In the genomic region with DNA sequence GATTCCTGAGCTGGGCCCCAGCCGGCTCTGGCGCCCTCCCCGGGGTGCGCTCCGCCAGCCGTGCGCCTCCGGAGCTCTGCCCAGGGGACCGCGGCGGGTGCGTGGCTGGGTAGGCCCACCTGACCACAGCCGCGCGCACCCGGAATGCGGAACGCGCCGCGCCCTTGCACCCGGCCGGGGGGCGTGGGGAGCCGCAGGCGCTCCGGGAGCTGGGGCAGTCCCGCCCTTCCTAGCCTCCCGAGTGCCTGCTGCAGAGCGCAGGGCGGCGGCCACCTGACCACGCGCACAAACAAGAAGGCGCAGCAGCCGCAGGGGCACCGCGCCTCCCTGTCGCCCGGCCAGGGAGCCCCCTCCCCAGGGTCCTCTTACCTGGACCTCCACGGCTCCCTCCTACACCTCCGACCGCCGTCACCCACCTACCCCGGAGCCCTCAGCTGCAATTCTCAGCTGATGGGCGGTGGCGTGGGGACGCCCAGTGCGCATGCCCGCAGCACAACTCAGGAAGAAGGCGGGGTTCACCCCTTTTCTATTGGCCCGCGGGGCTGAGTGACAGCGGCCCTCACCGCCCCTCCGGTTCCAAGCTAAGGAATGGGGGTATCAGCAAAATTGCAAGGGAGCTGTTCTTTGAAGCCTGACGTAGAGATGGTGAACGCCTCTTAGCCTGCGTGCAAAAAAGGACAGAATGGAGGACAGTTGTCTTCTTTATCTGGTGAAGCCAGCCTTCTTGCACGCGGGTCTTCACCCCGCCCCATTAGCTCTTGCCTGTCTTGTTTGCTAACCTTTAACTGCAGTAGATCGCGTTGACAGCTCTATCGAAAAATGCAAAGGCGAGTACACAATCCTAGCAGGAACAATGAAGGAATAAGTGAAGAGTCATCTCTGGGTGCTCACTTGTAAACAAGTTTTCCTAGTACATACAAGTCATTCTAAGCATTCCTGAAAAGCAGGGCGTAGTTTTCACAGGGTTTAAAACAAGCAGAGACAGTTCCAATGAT, we compare ENCODE assay signal across 1 cellular context.
TF ChIP-seq lines count a peak whose summit lies in the region.

A gene with protein sequence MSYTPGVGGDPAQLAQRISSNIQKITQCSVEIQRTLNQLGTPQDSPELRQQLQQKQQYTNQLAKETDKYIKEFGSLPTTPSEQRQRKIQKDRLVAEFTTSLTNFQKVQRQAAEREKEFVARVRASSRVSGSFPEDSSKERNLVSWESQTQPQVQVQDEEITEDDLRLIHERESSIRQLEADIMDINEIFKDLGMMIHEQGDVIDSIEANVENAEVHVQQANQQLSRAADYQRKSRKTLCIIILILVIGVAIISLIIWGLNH (minus strand): TSS at position 479 of the 995 bp plus-strand sequence. CDS start 9,586 bp downstream, outside the sequence.

TF ChIP-seq in HepG2, 621 proteins besides CTCF, POLR2A, EP300 and RAD21 (continued from another document and continues in another):
- TF ChIP-seq, protein P1, sequence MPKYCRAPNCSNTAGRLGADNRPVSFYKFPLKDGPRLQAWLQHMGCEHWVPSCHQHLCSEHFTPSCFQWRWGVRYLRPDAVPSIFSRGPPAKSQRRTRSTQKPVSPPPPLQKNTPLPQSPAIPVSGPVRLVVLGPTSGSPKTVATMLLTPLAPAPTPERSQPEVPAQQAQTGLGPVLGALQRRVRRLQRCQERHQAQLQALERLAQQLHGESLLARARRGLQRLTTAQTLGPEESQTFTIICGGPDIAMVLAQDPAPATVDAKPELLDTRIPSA (CRISPR knock-in tag; IDR thresholded peaks at IDR 0.05; ENCODE audit: borderline replicate concordance) = peak; percentile 94; the same call in 1 of the 2 replicates
- TF ChIP-seq ZNF354B (CRISPR knock-in tag; IDR thresholded peaks at IDR 0.05) = peak; percentile 90; the same call in 1 of the 2 replicates
- peak; percentile 31; the same call in 1 of the 2 replicates for TF ChIP-seq ZSCAN29 (CRISPR knock-in tag; conservative IDR thresholded peaks at IDR 0.05)
- no peak for TF ChIP-seq SRSF4 (IDR thresholded peaks at IDR 0.05; ENCODE audit: low read depth, low read length, poor library complexity, severe bottlenecking)
- no peak for TF ChIP-seq NCOA5 (CRISPR knock-in tag; IDR thresholded peaks at IDR 0.05)
- TF ChIP-seq AKAP8 (CRISPR knock-in tag; IDR thresholded peaks at IDR 0.05) = peak; percentile 61; the same call in 1 of the 2 replicates
- TF ChIP-seq ESRRA (CRISPR knock-in tag; IDR thresholded peaks at IDR 0.05; ENCODE audit: low read depth) = peak; percentile 75
- no peak; the same call in 1 of the 2 replicates for TF ChIP-seq ZNF557 (CRISPR knock-in tag; IDR thresholded peaks at IDR 0.05)
- TF ChIP-seq, protein P2, sequence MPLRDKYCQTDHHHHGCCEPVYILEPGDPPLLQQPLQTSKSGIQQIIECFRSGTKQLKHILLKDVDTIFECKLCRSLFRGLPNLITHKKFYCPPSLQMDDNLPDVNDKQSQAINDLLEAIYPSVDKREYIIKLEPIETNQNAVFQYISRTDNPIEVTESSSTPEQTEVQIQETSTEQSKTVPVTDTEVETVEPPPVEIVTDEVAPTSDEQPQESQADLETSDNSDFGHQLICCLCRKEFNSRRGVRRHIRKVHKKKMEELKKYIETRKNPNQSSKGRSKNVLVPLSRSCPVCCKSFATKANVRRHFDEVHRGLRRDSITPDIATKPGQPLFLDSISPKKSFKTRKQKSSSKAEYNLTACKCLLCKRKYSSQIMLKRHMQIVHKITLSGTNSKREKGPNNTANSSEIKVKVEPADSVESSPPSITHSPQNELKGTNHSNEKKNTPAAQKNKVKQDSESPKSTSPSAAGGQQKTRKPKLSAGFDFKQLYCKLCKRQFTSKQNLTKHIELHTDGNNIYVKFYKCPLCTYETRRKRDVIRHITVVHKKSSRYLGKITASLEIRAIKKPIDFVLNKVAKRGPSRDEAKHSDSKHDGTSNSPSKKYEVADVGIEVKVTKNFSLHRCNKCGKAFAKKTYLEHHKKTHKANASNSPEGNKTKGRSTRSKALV (CRISPR knock-in tag; IDR thresholded peaks at IDR 0.05) = peak; percentile 98
- TF ChIP-seq YEATS2 (CRISPR knock-in tag; IDR thresholded peaks at IDR 0.05; ENCODE audit: borderline replicate concordance) = peak; percentile 78; the same call in 1 of the 2 replicates
- TF ChIP-seq, protein P3, sequence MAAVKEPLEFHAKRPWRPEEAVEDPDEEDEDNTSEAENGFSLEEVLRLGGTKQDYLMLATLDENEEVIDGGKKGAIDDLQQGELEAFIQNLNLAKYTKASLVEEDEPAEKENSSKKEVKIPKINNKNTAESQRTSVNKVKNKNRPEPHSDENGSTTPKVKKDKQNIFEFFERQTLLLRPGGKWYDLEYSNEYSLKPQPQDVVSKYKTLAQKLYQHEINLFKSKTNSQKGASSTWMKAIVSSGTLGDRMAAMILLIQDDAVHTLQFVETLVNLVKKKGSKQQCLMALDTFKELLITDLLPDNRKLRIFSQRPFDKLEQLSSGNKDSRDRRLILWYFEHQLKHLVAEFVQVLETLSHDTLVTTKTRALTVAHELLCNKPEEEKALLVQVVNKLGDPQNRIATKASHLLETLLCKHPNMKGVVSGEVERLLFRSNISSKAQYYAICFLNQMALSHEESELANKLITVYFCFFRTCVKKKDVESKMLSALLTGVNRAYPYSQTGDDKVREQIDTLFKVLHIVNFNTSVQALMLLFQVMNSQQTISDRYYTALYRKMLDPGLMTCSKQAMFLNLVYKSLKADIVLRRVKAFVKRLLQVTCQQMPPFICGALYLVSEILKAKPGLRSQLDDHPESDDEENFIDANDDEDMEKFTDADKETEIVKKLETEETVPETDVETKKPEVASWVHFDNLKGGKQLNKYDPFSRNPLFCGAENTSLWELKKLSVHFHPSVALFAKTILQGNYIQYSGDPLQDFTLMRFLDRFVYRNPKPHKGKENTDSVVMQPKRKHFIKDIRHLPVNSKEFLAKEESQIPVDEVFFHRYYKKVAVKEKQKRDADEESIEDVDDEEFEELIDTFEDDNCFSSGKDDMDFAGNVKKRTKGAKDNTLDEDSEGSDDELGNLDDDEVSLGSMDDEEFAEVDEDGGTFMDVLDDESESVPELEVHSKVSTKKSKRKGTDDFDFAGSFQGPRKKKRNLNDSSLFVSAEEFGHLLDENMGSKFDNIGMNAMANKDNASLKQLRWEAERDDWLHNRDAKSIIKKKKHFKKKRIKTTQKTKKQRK (IDR thresholded peaks at IDR 0.05; ENCODE audit: low read length) = no peak
- peak; percentile 3 for TF ChIP-seq ZNF781 (CRISPR knock-in tag; IDR thresholded peaks at IDR 0.05; ENCODE audit: borderline replicate concordance, not compliant biosample characterization)
- no peak for TF ChIP-seq ZNF224 (CRISPR knock-in tag; IDR thresholded peaks at IDR 0.05)
- TF ChIP-seq, protein P4, sequence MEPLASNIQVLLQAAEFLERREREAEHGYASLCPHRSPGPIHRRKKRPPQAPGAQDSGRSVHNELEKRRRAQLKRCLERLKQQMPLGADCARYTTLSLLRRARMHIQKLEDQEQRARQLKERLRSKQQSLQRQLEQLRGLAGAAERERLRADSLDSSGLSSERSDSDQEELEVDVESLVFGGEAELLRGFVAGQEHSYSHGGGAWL (CRISPR knock-in tag; IDR thresholded peaks at IDR 0.05) = peak; percentile 96
- TF ChIP-seq PRPF4 (IDR thresholded peaks at IDR 0.05; ENCODE audit: low read depth, low read length, poor library complexity, severe bottlenecking) = no peak
- peak; percentile 96 for TF ChIP-seq ZNF776 (CRISPR knock-in tag; IDR thresholded peaks at IDR 0.05)
- TF ChIP-seq TMF1 (CRISPR knock-in tag; IDR thresholded peaks at IDR 0.05; ENCODE audit: low read depth) = peak; percentile 66; the same call in 1 of the 2 replicates
- TF ChIP-seq, protein P5, sequence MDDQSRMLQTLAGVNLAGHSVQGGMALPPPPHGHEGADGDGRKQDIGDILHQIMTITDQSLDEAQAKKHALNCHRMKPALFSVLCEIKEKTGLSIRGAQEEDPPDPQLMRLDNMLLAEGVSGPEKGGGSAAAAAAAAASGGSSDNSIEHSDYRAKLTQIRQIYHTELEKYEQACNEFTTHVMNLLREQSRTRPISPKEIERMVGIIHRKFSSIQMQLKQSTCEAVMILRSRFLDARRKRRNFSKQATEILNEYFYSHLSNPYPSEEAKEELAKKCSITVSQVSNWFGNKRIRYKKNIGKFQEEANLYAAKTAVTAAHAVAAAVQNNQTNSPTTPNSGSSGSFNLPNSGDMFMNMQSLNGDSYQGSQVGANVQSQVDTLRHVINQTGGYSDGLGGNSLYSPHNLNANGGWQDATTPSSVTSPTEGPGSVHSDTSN (CRISPR knock-in tag; IDR thresholded peaks at IDR 0.05; ENCODE audit: borderline replicate concordance) = peak; percentile 80; the same call in 1 of the 2 replicates
- no peak for TF ChIP-seq ZFP82 (CRISPR knock-in tag; IDR thresholded peaks at IDR 0.05; ENCODE audit: borderline replicate concordance)
- TF ChIP-seq SRY (CRISPR knock-in tag; IDR thresholded peaks at IDR 0.05) = peak; percentile 56; the same call in 1 of the 2 replicates
- TF ChIP-seq, protein P6, sequence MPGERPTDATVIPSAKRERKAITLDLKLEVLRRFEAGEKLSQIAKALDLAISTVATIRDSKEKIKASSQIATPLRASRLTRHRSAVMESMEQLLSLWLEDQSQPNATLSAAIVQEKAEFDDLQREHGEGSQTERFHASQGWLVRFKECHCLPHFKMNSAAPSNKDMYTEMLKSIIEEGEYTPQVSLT (CRISPR knock-in tag; IDR thresholded peaks at IDR 0.05; ENCODE audit: borderline replicate concordance, low read depth) = no peak; the same call in 1 of the 2 replicates
- TF ChIP-seq ZNF839 (CRISPR knock-in tag; IDR thresholded peaks at IDR 0.05; ENCODE audit: borderline replicate concordance) = peak; percentile 54; the same call in 1 of the 2 replicates
- TF ChIP-seq HDAC6 (IDR thresholded peaks at IDR 0.05; ENCODE audit: low read depth, low read length) = no peak; the same call in 1 of the 2 replicates
- no peak for TF ChIP-seq CEBPB (IDR thresholded peaks at IDR 0.05; ENCODE audit: borderline replicate concordance, low read depth, low read length)
- TF ChIP-seq SMAD3 (CRISPR knock-in tag; IDR thresholded peaks at IDR 0.05) = peak; percentile 26; the same call in 1 of the 2 replicates
- TF ChIP-seq ZNF496 (CRISPR knock-in tag; IDR thresholded peaks at IDR 0.05; ENCODE audit: insufficient replicate concordance) = no peak
- no peak for TF ChIP-seq GATA4 (IDR thresholded peaks at IDR 0.05; ENCODE audit: borderline replicate concordance, low read depth)
- TF ChIP-seq YEATS4 (CRISPR knock-in tag; IDR thresholded peaks at IDR 0.05; ENCODE audit: borderline replicate concordance) = peak; percentile 82
- TF ChIP-seq, protein P7, sequence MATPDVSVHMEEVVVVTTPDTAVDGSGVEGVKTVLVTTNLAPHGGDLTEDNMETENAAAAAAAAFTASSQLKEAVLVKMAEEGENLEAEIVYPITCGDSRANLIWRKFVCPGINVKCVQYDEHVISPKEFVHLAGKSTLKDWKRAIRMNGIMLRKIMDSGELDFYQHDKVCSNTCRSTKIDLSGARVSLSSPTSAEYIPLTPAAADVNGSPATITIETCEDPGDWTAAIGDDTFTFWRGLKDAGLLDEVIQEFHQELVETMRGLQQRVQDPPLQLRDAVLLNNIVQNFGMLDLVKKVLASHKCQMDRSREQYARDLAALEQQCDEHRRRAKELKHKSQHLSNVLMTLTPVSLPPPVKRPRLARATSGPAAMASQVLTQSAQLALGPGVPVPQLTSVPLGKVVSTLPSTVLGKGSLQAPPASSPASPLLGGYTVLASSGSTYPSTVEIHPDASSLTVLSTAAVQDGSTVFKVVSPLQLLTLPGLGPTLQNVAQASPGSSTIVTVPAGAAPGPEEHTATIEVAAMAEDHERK (CRISPR knock-in tag; IDR thresholded peaks at IDR 0.05; ENCODE audit: low read depth) = no peak
- peak; percentile 78 to 85 for TF ChIP-seq MAFK (conservative IDR thresholded peaks at IDR 0.05 in 1 of 2, IDR thresholded peaks at IDR 0.05 in 1 of 2; ENCODE audit: low read length in 2 of 2)
- TF ChIP-seq HOXA3 (CRISPR knock-in tag; IDR thresholded peaks at IDR 0.05) = peak; percentile 71
- no peak; the same call in 1 of the 2 replicates for TF ChIP-seq ZNF616 (CRISPR knock-in tag; IDR thresholded peaks at IDR 0.05; ENCODE audit: low read depth)
- TF ChIP-seq ZNF235 (CRISPR knock-in tag; IDR thresholded peaks at IDR 0.05; ENCODE audit: borderline replicate concordance) = peak; percentile 96; the same call in 1 of the 2 replicates
- TF ChIP-seq, protein P8, sequence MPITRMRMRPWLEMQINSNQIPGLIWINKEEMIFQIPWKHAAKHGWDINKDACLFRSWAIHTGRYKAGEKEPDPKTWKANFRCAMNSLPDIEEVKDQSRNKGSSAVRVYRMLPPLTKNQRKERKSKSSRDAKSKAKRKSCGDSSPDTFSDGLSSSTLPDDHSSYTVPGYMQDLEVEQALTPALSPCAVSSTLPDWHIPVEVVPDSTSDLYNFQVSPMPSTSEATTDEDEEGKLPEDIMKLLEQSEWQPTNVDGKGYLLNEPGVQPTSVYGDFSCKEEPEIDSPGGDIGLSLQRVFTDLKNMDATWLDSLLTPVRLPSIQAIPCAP (CRISPR knock-in tag; IDR thresholded peaks at IDR 0.05; ENCODE audit: low read depth) = no peak
- TF ChIP-seq SOX13 (IDR thresholded peaks at IDR 0.05) = peak; percentile 30; the same call in 1 of the 2 replicates
- TF ChIP-seq SOX13 (CRISPR knock-in tag; conservative IDR thresholded peaks at IDR 0.05 in 1 of 2, IDR thresholded peaks at IDR 0.05 in 1 of 2) = peak in 1 of 2 experiments; percentile 26; a peak in 1 of 4 replicates
- TF ChIP-seq ZFAT (CRISPR knock-in tag; conservative IDR thresholded peaks at IDR 0.05) = peak; percentile 45; the same call in 1 of the 2 replicates
- peak; percentile 81 for TF ChIP-seq ZNF768 (CRISPR knock-in tag; IDR thresholded peaks at IDR 0.05)
- peak; percentile 87; the same call in 1 of the 2 replicates for TF ChIP-seq ZNF83 (CRISPR knock-in tag; IDR thresholded peaks at IDR 0.05; ENCODE audit: borderline replicate concordance)
- no peak for TF ChIP-seq PAWR (CRISPR knock-in tag; IDR thresholded peaks at IDR 0.05; ENCODE audit: borderline replicate concordance)
- peak; percentile 41; the same call in 1 of the 2 replicates for TF ChIP-seq ZNF709 (CRISPR knock-in tag; IDR thresholded peaks at IDR 0.05)
- TF ChIP-seq, protein P9, sequence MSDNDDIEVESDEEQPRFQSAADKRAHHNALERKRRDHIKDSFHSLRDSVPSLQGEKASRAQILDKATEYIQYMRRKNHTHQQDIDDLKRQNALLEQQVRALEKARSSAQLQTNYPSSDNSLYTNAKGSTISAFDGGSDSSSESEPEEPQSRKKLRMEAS (IDR thresholded peaks at IDR 0.05) = peak; percentile 75
